22 cellular contexts compared by ENCODE assay signal in the genomic region with DNA sequence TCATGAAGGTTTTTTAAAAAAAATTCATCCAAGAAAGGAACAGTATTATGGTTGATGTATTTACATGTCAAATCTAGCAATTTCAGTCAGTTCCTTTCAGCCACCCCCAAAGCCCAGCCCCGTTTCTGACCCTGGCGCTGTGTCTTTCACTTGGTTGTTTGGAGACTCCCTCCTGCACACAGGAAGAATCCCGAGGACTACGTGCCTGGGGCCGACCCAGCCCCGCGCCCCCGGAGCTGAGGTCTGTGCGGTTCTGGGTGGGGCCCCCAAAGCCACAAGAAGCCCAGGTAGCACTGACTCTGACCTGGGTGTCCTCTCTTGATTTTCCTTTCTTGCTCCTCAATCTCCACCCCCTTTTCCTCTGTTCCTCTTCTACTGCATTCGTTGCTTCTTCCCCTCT.
"Had no signal": no experiment of that assay in that cellular context is flagged by ENCODE, and none has a peak within 500 bp of the region (broad histone marks: within the 10 kb centered on the region; RNA-seq: fewer than 3 reads in every experiment).

No MANE protein-coding gene starts in this region.

- H3K4me1 ChIP-seq: foreskin keratinocyte, lower lobe of right lung, psoas muscle, SJSA1, testis had no signal

- H3K9me3 Mint-ChIP-seq: activated CD4-positive, alpha-beta memory T cell treated with anti-CD3 and anti-CD28 coated beads for 36 hours; activated naive CD4-positive, alpha-beta T cell treated with anti-CD3 and anti-CD28 coated beads, Interleukin-2, amount 50 U/mL, for 24 hours; mesothelial cell of epicardium; T-helper 1 cell treated with Interleukin-12 subunit alpha and Interleukin-12 subunit beta and Interleukin-4 antibody, amounts not matched to agents 30 μg/mL and 1 μg/mL, for 36 hours; type B pancreatic cell had no signal

- H3K9me3 ChIP-seq: lower lobe of right lung, psoas muscle, SJSA1, testis had no signal

- H3K27ac Mint-ChIP-seq: activated CD4-positive, alpha-beta memory T cell treated with anti-CD3 and anti-CD28 coated beads for 36 hours; activated naive CD4-positive, alpha-beta T cell treated with anti-CD3 and anti-CD28 coated beads, Interleukin-2, amount 50 U/mL, for 24 hours; mesothelial cell of epicardium; T-helper 1 cell treated with Interleukin-12 subunit alpha and Interleukin-12 subunit beta and Interleukin-4 antibody, amounts not matched to agents 30 μg/mL and 1 μg/mL, for 36 hours; type B pancreatic cell had no signal

- H3K4me3 ChIP-seq: dorsolateral prefrontal cortex, lower lobe of right lung, psoas muscle, SJSA1, testis had no signal

- H3K27ac ChIP-seq: foreskin keratinocyte, lower lobe of right lung, psoas muscle, SJSA1, testis, WERI-Rb-1 had no signal

- ATAC-seq: foreskin keratinocyte, lower lobe of right lung, psoas muscle had no signal

- H3K27me3 Mint-ChIP-seq: activated CD4-positive, alpha-beta memory T cell treated with anti-CD3 and anti-CD28 coated beads for 36 hours; activated naive CD4-positive, alpha-beta T cell treated with anti-CD3 and anti-CD28 coated beads, Interleukin-2, amount 50 U/mL, for 24 hours; type B pancreatic cell had no signal

- DNase-seq: activated CD4-positive, alpha-beta memory T cell treated with anti-CD3 and anti-CD28 coated beads for 36 hours; activated CD4-positive, alpha-beta T cell treated with anti-CD3 and anti-CD28 coated beads for 1 hour; activated gamma-delta T cell; activated T-cell treated with anti-CD3 and anti-CD28 coated beads, Interleukin-2, amount 50 U/mL, for 48 hours; amniotic stem cell; foreskin keratinocyte; hippocampal formation; left cardiac atrium; lower lobe of right lung; psoas muscle; right cardiac atrium; small intestine; stimulated activated CD4-positive, alpha-beta T cell treated with anti-CD3 and anti-CD28 coated beads, Interleukin-15, amount 100 ng/mL, for 24 hours; stimulated activated CD4-positive, alpha-beta T cell treated with anti-CD3 and anti-CD28 coated beads, Interleukin-2, amount 100 ng/mL, for 48 hours; testis; WERI-Rb-1 had no signal

- H3K4me3 Mint-ChIP-seq: activated CD4-positive, alpha-beta memory T cell treated with anti-CD3 and anti-CD28 coated beads for 36 hours; activated naive CD4-positive, alpha-beta T cell treated with anti-CD3 and anti-CD28 coated beads, Interleukin-2, amount 50 U/mL, for 24 hours; mesothelial cell of epicardium; T-helper 1 cell treated with Interleukin-12 subunit alpha and Interleukin-12 subunit beta and Interleukin-4 antibody, amounts not matched to agents 30 μg/mL and 1 μg/mL, for 36 hours; type B pancreatic cell had no signal

- H3K27me3 ChIP-seq: dorsolateral prefrontal cortex, foreskin keratinocyte, SJSA1, testis had no signal
